Comparison of ENCODE assay signal across 31 cellular contexts in the genomic region with DNA sequence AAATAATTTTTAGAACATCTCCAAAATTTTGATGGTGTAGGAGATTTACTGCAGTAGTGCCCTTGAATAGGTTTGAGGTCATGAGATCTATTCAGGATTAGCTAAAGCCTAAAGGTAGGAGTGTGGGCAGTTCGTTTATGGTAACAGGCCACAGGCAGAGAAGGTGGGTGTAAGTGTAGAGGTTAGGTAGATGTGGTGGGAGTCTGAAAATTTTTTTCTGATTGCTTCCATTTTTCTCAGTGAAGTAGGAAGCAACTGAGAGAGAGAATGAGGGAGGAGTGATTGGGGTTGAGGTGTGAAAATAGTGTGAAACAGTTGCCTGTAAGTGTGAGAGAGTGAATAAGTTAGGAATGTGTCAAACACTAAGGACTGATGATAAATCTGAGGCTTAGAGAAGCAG. TPM values are rescaled to one million over a fixed set of nuclear protein-coding genes. Genes with fewer than 3 reads are reported as not detected.
DNase-seq lines count a peak whose midpoint lies in the region; ATAC-seq, FAIRE-seq and TF ChIP-seq lines count a peak whose summit lies in the region.
"Had no signal": no experiment of that assay in that cellular context is flagged by ENCODE, and none has a peak within 500 bp of the region (broad histone marks: within the 10 kb centered on the region; RNA-seq: fewer than 3 reads in every experiment).

No MANE protein-coding gene starts in this region.

- peaks cover 14% of the 10 kb centered on the region; the same call in 1 of the 2 replicates for H4K20me1 ChIP-seq in OCI-LY7 (ENCODE audit: insufficient read depth, low read length)

- H3K9me2 ChIP-seq in OCI-LY7 (ENCODE audit: insufficient read depth, low read length), result no peaks in the 10 kb centered on the region

- CTCF ChIA-PET in OCI-LY7 (lab: Charles Lee; ENCODE audit: unreplicated experiment), result no interaction called here

- H3K27ac Mint-ChIP-seq in activated naive CD4-positive, alpha-beta T cell treated with anti-CD3 and anti-CD28 coated beads, Interleukin-2, amount 50 U/mL, for 24 hours, result peak overlapping the region; percentile 5
- H3K27ac Mint-ChIP-seq in activated naive CD8-positive, alpha-beta T cell treated with anti-CD3 and anti-CD28 coated beads, Interleukin-2, amount 50 U/mL, for 24 hours, result peak overlapping the region; percentile 34

- H3K4me2 ChIP-seq in OCI-LY7 (ENCODE audit: low read length), result peak overlapping the region; percentile 16; the same call in 1 of the 2 replicates
- H3K4me2 ChIP-seq: smooth muscle cell had no signal

- DNase-seq in activated naive CD4-positive, alpha-beta T cell treated with anti-CD3 and anti-CD28 coated beads, Interleukin-2, amount 50 U/mL, for 16 hours, result no peak
- DNase-seq in OCI-LY7 (ENCODE audit: low spot score), result no peak
- DNase-seq in activated naive CD8-positive, alpha-beta T cell treated with anti-CD3 and anti-CD28 coated beads, Interleukin-2, amount 50 U/mL, for 24 hours, result no peak
- no peak for DNase-seq in kidney
- DNase-seq in stimulated activated CD4-positive, alpha-beta T cell treated with anti-CD3 and anti-CD28 coated beads, Interleukin-2, amount 100 ng/mL, for 48 hours, result no peak
- DNase-seq: activated CD4-positive, CD25-positive, alpha-beta regulatory T cell; aorta; COR-L47; GF-D8; kidney glomerular epithelial cell; NCI-H146; NCI-H2107; NCI-H446; NCI-H774; stimulated activated CD4-positive, alpha-beta T cell treated with anti-CD3 and anti-CD28 coated beads, Interleukin-1b, Interleukin-23, amount 100 ng/mL, for 48 hours; stimulated activated CD8-positive, alpha-beta memory T cell treated with anti-CD3 and anti-CD28 coated beads, Interleukin-4, amount 100 ng/mL, for 48 hours; SW 1271; tibial artery had no signal

- H3K27ac ChIP-seq in OCI-LY7 (ENCODE audit: low read depth, low read length, poor library complexity, severe bottlenecking), result peak overlapping the region; percentile 32
- no peak overlapping the region for H3K27ac ChIP-seq in kidney (ENCODE audit: low read depth in 2 of 2, low read length in 2 of 2)
- H3K27ac ChIP-seq: BLaER1 had no signal

- H3K36me3 Mint-ChIP-seq in activated naive CD4-positive, alpha-beta T cell treated with anti-CD3 and anti-CD28 coated beads, Interleukin-2, amount 50 U/mL, for 24 hours, result no peaks in the 10 kb centered on the region
- H3K36me3 Mint-ChIP-seq in activated naive CD8-positive, alpha-beta T cell treated with anti-CD3 and anti-CD28 coated beads, Interleukin-2, amount 50 U/mL, for 24 hours (ENCODE audit: low read depth), result peaks cover 2% of the 10 kb centered on the region

- no peak overlapping the region for H3K4me3 ChIP-seq in OCI-LY7 (ENCODE audit: low read depth, low read length, poor library complexity, severe bottlenecking)
- H3K4me3 ChIP-seq in kidney (ENCODE audit: low read length in 2 of 2), result no peak overlapping the region
- H3K4me3 ChIP-seq: BLaER1, smooth muscle cell, tibial artery had no signal

- no peaks in the 10 kb centered on the region for H3K9me3 Mint-ChIP-seq in activated naive CD4-positive, alpha-beta T cell treated with anti-CD3 and anti-CD28 coated beads, Interleukin-2, amount 50 U/mL, for 24 hours
- no peaks in the 10 kb centered on the region for H3K9me3 Mint-ChIP-seq in activated naive CD8-positive, alpha-beta T cell treated with anti-CD3 and anti-CD28 coated beads, Interleukin-2, amount 50 U/mL, for 24 hours

- H3K4me1 ChIP-seq in OCI-LY7 (ENCODE audit: insufficient read depth, low read length, poor library complexity, severe bottlenecking) (peaks cover 52% of the 10 kb centered on the region), kidney (ENCODE audit: control insufficient read depth in 1 of 2, insufficient read depth in 1 of 2, low read depth in 1 of 2, low read length in 2 of 2) (peaks cover 0 to 5% of the 10 kb centered on the region in 2 donors)

- TF ChIP-seq CTCF in OCI-LY7 (conservative IDR thresholded peaks at IDR 0.05; ENCODE audit: low read length) (no peak), kidney (IDR thresholded peaks at IDR 0.05; ENCODE audit: borderline replicate concordance, extremely low read depth, insufficient read depth) (no peak)

- H3K36me3 ChIP-seq in OCI-LY7 (ENCODE audit: insufficient read depth, low read length), result peaks cover 30% of the 10 kb centered on the region
- H3K36me3 ChIP-seq in kidney (ENCODE audit: control insufficient read depth in 1 of 2, insufficient read depth in 2 of 2, low read length in 2 of 2), result no peaks in the 10 kb centered on the region

- H3K9me3 ChIP-seq in OCI-LY7 (ENCODE audit: low read length) (no peaks in the 10 kb centered on the region), kidney (ENCODE audit: control insufficient read depth in 1 of 2, low read length in 2 of 2) (no peaks in the 10 kb centered on the region)
- H3K9me3 ChIP-seq: BLaER1, tibial artery had no signal

- POLR2A ChIA-PET in OCI-LY7 (lab: Charles Lee), result interaction anchor here (1.1 to 7.0 kb wide), 2 partner anchors 10 to 18 kb away, joined by 9 to 98 read pairs; partner anchors contain the start of gene SERF2

- H3K9ac ChIP-seq in kidney (ENCODE audit: low read length in 2 of 2), result no peak overlapping the region
- H3K9ac ChIP-seq: BLaER1 had no signal

- no peaks in the 10 kb centered on the region for H3K27me3 Mint-ChIP-seq in activated naive CD4-positive, alpha-beta T cell treated with anti-CD3 and anti-CD28 coated beads, Interleukin-2, amount 50 U/mL, for 24 hours
- no peaks in the 10 kb centered on the region for H3K27me3 Mint-ChIP-seq in activated naive CD8-positive, alpha-beta T cell treated with anti-CD3 and anti-CD28 coated beads, Interleukin-2, amount 50 U/mL, for 24 hours

- no TSS peak for BruUV-seq in OCI-LY7 (replicated peaks; lab: Mats Ljungman, UMichigan)

- peaks cover 21% of the 10 kb centered on the region for H3K4me1 Mint-ChIP-seq in activated naive CD4-positive, alpha-beta T cell treated with anti-CD3 and anti-CD28 coated beads, Interleukin-2, amount 50 U/mL, for 24 hours
- peaks cover 33% of the 10 kb centered on the region for H3K4me1 Mint-ChIP-seq in activated naive CD8-positive, alpha-beta T cell treated with anti-CD3 and anti-CD28 coated beads, Interleukin-2, amount 50 U/mL, for 24 hours

- intact Hi-C loops in OCI-LY7 (cut with micrococcal nuclease; ENCODE audit: unreplicated experiment) (no loop called here), kidney (cut with DNase I) (no loop called here)

- no peak for ATAC-seq in activated naive CD8-positive, alpha-beta T cell treated with anti-CD3 and anti-CD28 coated beads, Interleukin-2, amount 50 U/mL, for 24 hours
- ATAC-seq in GM18511 (IDR thresholded peaks at IDR 0.05; ENCODE audit: unreplicated experiment), result no peak
- ATAC-seq: right cardiac atrium had no signal

- no peak overlapping the region for H2AFZ ChIP-seq in OCI-LY7 (ENCODE audit: low read length)

- peak overlapping the region; percentile 23 for H3K4me3 Mint-ChIP-seq in activated naive CD4-positive, alpha-beta T cell treated with anti-CD3 and anti-CD28 coated beads, Interleukin-2, amount 50 U/mL, for 24 hours
- H3K4me3 Mint-ChIP-seq in activated naive CD8-positive, alpha-beta T cell treated with anti-CD3 and anti-CD28 coated beads, Interleukin-2, amount 50 U/mL, for 24 hours, result no peak overlapping the region

- peaks cover 39% of the 10 kb centered on the region for H3K79me2 ChIP-seq in OCI-LY7 (ENCODE audit: insufficient read depth, low read depth, low read length)

- no peak for FAIRE-seq in kidney (lab: Jason Lieb, UNC)
- FAIRE-seq: colon, endothelial cell of umbilical vein, frontal cortex had no signal

RNA-seq across cellular contexts. Expression of gene ELL3, which starts 2.2 kb away (rescaled TPM):
- total RNA-seq in OCI-LY7 (2014; rRNA removed; shearing (Covaris generic)), result 296 and 306 TPM in 2 replicates
- total RNA-seq in OCI-LY7 (2022), result 116 and 134 TPM in 2 replicates
- total RNA-seq in kidney, result 2.5 TPM
- polyA plus RNA-seq in kidney (ENCODE audit: insufficient read depth, low read depth, low replicate concordance), result 2.7 TPM

RNA-seq across cellular contexts. Expression of gene SERF2, which starts 13.1 kb away (rescaled TPM):
- total RNA-seq in OCI-LY7 (2014; rRNA removed; shearing (Covaris generic)), result 581 and 622 TPM in 2 replicates
- total RNA-seq in OCI-LY7 (2022) (1,328 and 1,370 TPM in 2 replicates), kidney (788 TPM)
- polyA plus RNA-seq in kidney (ENCODE audit: insufficient read depth, low read depth, low replicate concordance), result 2,452 TPM

RNA-seq across cellular contexts. Expression of gene SERINC4, which starts 21.0 kb away (rescaled TPM):
- 0.23 and 0.60 TPM in 2 replicates for total RNA-seq in OCI-LY7 (2014; rRNA removed; shearing (Covaris generic))
- 1.1 and 1.9 TPM in 2 replicates for total RNA-seq in OCI-LY7 (2022)
- total RNA-seq in kidney, result 0.13 TPM
- 0.47 TPM for polyA plus RNA-seq in kidney (ENCODE audit: insufficient read depth, low read depth, low replicate concordance)
- total RNA-seq: aorta, endothelial cell of umbilical vein, lower leg skin, myocyte, posterior vena cava, RPMI7951, smooth muscle cell had no signal
- polyA plus RNA-seq: AG04450, endothelial cell of umbilical vein had no signal

RNA-seq across cellular contexts. Expression of gene HYPK, which starts 21.4 kb away (rescaled TPM):
- 16.1 and 25.0 TPM in 2 replicates for total RNA-seq in OCI-LY7 (2014; rRNA removed; shearing (Covaris generic))
- 48.9 and 53.6 TPM in 2 replicates for total RNA-seq in OCI-LY7 (2022)
- total RNA-seq in kidney, result 10.2 TPM
- polyA plus RNA-seq in kidney (ENCODE audit: insufficient read depth, low read depth, low replicate concordance), result 7.7 TPM

RNA-seq across cellular contexts. Expression of gene PDIA3, which starts 32.8 kb away (rescaled TPM):
- total RNA-seq in OCI-LY7 (2014; rRNA removed; shearing (Covaris generic)), result 79.1 and 82.1 TPM in 2 replicates
- total RNA-seq in OCI-LY7 (2022) (243 and 293 TPM in 2 replicates), kidney (404 TPM)
- 414 TPM for polyA plus RNA-seq in kidney (ENCODE audit: insufficient read depth, low read depth, low replicate concordance)

Comparison
In these comparisons a context has a peak if more than half of its experiments do, and no peak if none do; other contexts are left out.
1. RNA of gene ELL3, which starts 2.2 kb away (total RNA-seq): 116 to 306 TPM in OCI-LY7; 2.5 TPM in kidney (single experiment); every median in the first group is over 10 times any median in the second.